In the genomic region with DNA sequence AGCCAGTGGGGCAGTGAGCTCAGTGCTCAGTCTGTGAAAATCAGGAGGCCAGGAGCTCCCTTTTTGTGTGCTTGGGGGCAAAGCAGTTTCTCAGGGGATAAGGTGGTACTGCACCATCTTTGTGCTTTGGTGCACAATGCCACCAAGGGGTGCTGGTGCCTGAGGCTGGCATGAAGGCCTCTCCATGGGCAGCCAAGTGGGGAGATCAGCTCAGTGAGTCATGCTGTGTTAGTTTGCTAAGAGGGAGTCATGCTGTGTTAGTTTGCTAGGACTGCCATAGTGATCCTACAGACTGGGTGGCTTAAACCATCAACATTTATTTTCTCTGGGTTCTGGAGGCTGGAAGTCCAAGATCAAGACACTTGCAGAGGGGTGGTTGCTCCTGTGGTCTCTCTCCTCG, we compare ENCODE assay signal across 16 cellular contexts.
"Had no signal": no experiment of that assay in that cellular context is flagged by ENCODE, and none has a peak within 500 bp of the region (broad histone marks: within the 10 kb centered on the region; RNA-seq: fewer than 3 reads in every experiment).

No MANE protein-coding gene starts in this region.

- ATAC-seq: activated naive CD4-positive, alpha-beta T cell treated with anti-CD3 and anti-CD28 coated beads, Interleukin-2, amount 50 U/mL, for 72 hours; left lobe of liver; natural killer cell had no signal

- DNase-seq: activated CD4-positive, alpha-beta T cell treated with anti-CD3 and anti-CD28 coated beads, Interleukin-2, amount 50 U/mL, for 4 hours; activated CD4-positive, CD25-positive, alpha-beta regulatory T cell treated with anti-CD3 and anti-CD28 coated beads, Interleukin-2, amount 50 U/mL, for 72 hours; activated effector memory CD4-positive, alpha-beta T cell treated with anti-CD3 and anti-CD28 coated beads, Interleukin-2, amount 50 U/mL, for 16 hours; activated T-cell treated with anti-CD3 and anti-CD28 coated beads, Interleukin-2, amount 50 U/mL, for 1 hour; amygdala; cerebellar nuclear complex; dermis blood vessel endothelial cell; endodermal cell; foreskin fibroblast; head of caudate nucleus; natural killer cell; stimulated activated CD4-positive, alpha-beta T cell treated with anti-CD3 and anti-CD28 coated beads, Interleukin-12 subunit alpha, Interleukin-12 subunit beta, amount 100 ng/mL, for 4 hours; stimulated activated naive CD4-positive, alpha-beta T cell treated with Interleukin-2 at 50 U/mL for 16 hours; upper lobe of left lung had no signal
